Comparison of ENCODE assay signal across 1 cellular context in the genomic region with DNA sequence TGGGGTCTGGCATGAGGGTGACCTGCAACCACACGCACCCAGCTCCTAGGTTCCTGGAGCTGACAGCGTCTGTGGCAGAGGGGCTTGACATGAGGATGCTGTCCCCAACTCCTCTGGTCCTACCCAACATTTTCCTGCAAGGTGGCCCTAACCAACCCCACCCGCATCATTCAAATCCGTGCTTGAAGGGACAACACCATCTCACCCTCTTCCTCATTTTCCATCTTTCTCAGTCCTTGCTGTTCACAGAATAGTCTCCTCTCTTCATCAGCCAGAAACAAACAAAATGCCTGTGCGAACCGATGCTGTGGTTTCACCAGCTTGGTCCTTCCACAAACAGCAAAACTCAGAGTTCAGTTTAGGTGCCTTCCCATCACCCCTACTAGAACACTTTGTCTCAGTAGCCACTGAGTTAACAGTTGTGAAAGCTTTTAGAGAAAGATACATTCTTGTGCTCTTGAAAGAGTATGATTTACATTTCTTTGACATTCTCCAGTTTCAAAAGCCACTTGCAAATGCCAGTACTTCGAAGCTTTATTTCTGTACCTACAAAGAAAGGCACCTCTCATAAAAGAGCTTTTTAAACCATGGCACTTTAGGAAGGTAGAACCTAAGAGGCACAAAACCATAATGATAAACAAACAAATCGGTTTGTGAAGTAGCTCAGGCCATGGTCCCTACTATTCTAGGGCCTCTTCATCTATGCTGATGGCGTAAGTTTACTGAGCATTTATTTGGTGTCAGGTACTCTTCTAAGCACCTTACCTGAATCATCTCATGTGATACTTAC.
TF ChIP-seq lines count a peak whose summit lies in the region.

No MANE protein-coding gene starts in this region.

TF ChIP-seq in HepG2, 621 proteins besides CTCF, POLR2A, EP300 and RAD21:
- no peak for TF ChIP-seq SMAD9 (CRISPR knock-in tag; IDR thresholded peaks at IDR 0.05)
- no peak for TF ChIP-seq ZNF496 (CRISPR knock-in tag; IDR thresholded peaks at IDR 0.05; ENCODE audit: insufficient replicate concordance)
- TF ChIP-seq, protein P1, sequence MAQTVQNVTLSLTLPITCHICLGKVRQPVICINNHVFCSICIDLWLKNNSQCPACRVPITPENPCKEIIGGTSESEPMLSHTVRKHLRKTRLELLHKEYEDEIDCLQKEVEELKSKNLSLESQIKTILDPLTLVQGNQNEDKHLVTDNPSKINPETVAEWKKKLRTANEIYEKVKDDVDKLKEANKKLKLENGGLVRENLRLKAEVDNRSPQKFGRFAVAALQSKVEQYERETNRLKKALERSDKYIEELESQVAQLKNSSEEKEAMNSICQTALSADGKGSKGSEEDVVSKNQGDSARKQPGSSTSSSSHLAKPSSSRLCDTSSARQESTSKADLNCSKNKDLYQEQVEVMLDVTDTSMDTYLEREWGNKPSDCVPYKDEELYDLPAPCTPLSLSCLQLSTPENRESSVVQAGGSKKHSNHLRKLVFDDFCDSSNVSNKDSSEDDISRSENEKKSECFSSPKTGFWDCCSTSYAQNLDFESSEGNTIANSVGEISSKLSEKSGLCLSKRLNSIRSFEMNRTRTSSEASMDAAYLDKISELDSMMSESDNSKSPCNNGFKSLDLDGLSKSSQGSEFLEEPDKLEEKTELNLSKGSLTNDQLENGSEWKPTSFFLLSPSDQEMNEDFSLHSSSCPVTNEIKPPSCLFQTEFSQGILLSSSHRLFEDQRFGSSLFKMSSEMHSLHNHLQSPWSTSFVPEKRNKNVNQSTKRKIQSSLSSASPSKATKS (CRISPR knock-in tag; IDR thresholded peaks at IDR 0.05), result no peak
- TF ChIP-seq ATRX (CRISPR knock-in tag; IDR thresholded peaks at IDR 0.05; ENCODE audit: borderline replicate concordance), result no peak
- no peak for TF ChIP-seq ATAD3A (CRISPR knock-in tag; IDR thresholded peaks at IDR 0.05)
- no peak for TF ChIP-seq ZNF468 (CRISPR knock-in tag; IDR thresholded peaks at IDR 0.05)
- TF ChIP-seq ZFP41 (CRISPR knock-in tag; IDR thresholded peaks at IDR 0.05; ENCODE audit: borderline replicate concordance), result no peak
- TF ChIP-seq KDM5A (IDR thresholded peaks at IDR 0.05; ENCODE audit: borderline replicate concordance, low read length), result no peak
- no peak for TF ChIP-seq CREM (IDR thresholded peaks at IDR 0.05)
- TF ChIP-seq CREM (CRISPR knock-in tag; IDR thresholded peaks at IDR 0.05), result no peak
- TF ChIP-seq TGIF2 (CRISPR knock-in tag; IDR thresholded peaks at IDR 0.05), result no peak
- no peak for TF ChIP-seq ZNF580 (CRISPR knock-in tag; IDR thresholded peaks at IDR 0.05; ENCODE audit: borderline replicate concordance, low read depth)
- TF ChIP-seq REPIN1 (CRISPR knock-in tag; IDR thresholded peaks at IDR 0.05; ENCODE audit: borderline replicate concordance, low read depth), result no peak
- no peak for TF ChIP-seq HIC2 (CRISPR knock-in tag; IDR thresholded peaks at IDR 0.05; ENCODE audit: low read depth)
- no peak for TF ChIP-seq AGO1 (IDR thresholded peaks at IDR 0.05; ENCODE audit: low read depth, low read length, poor library complexity, severe bottlenecking)
- TF ChIP-seq, protein P2, sequence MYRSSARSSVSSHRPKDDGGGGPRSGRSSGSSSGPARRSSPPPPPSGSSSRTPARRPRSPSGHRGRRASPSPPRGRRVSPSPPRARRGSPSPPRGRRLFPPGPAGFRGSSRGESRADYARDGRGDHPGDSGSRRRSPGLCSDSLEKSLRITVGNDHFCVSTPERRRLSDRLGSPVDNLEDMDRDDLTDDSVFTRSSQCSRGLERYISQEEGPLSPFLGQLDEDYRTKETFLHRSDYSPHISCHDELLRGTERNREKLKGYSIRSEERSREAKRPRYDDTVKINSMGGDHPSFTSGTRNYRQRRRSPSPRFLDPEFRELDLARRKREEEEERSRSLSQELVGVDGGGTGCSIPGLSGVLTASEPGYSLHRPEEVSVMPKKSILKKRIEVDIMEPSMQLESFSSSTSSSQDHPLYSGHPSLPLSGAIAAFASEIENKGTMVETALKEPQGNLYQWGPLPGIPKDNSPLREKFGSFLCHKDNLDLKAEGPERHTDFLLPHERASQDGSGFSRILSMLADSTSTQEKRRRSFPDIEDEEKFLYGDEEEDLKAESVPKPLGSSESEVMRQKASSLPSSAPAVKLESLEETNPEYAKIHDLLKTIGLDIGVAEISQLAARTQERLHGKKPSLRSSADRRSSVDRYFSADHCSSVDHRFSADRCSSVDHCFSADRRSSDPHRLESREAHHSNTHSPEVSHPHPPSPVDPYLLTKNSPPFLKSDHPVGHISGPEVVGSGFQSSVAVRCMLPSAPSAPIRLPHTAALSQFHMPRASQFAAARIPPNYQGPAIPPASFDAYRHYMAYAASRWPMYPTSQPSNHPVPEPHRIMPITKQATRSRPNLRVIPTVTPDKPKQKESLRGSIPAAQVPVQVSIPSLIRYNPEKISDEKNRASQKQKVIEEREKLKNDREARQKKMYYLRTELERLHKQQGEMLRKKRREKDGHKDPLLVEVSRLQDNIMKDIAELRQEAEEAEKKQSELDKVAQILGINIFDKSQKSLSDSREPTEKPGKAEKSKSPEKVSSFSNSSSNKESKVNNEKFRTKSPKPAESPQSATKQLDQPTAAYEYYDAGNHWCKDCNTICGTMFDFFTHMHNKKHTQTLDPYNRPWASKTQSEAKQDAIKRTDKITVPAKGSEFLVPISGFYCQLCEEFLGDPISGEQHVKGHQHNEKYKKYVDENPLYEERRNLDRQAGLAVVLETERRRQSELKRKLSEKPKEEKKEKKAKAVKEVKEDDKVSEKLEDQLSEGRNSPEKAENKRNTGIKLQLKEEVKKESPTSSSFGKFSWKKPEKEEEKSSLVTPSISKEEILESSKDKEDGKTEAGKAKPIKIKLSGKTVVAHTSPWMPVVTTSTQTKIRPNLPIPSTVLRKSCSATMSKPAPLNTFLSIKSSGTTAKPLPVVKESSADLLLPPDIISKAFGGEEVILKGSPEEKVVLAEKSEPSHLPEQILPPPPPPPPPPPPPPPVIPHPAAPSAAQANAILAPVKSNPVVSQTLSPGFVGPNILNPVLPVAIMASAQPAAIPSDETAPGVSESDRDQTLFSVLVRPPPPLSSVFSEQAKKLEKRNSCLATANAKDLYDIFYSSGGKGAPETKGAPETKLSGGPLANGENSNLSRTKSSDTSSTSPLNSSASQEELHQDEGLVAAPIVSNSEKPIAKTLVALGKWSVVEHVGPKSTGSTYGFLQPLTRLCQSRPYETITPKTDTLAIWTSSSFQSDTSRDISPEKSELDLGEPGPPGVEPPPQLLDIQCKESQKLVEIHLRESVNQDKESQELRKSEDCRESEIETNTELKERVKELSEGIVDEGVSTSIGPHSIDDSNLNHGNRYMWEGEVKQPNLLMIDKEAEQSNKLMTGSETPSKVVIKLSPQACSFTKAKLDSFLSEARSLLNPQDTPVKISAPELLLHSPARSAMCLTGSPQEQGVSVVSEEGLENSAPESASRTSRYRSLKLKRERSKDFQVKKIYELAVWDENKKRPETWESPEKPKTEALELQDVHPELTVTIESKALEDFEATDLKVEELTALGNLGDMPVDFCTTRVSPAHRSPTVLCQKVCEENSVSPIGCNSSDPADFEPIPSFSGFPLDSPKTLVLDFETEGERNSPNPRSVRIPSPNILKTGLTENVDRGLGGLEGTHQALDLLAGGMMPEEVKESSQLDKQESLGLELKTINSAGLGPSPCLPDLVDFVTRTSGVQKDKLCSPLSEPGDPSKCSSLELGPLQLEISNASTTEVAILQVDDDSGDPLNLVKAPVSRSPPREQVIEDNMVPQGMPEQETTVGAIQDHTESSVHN (CRISPR knock-in tag; IDR thresholded peaks at IDR 0.05), result no peak
- TF ChIP-seq ZNF879 (CRISPR knock-in tag; IDR thresholded peaks at IDR 0.05), result no peak
- no peak for TF ChIP-seq ZNF850 (CRISPR knock-in tag; conservative IDR thresholded peaks at IDR 0.05)
